In the genomic region with DNA sequence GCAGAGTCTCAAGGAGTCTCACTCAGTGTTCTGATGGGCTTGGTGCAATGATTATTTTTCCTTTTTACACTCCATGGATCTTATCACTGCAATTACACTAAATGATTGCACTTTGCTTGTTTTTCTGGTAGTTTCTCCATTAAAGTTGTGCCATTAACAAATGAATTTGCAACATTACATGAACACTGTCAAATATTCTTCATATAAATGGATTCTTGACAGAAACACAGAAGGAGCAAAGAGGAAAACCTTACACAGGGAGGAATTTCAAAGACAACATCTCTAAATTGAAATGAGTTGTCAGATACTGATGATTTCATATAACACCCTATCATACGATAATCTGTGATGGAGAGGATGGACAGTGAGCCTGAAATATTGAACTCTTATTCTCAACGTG, we compare ENCODE assay signal across 32 cellular contexts.
DNase-seq lines count a peak whose midpoint lies in the region; ATAC-seq, FAIRE-seq and TF ChIP-seq lines count a peak whose summit lies in the region.
"Had no signal": no experiment of that assay in that cellular context is flagged by ENCODE, and none has a peak within 500 bp of the region (broad histone marks: within the 10 kb centered on the region; RNA-seq: fewer than 3 reads in every experiment).

No MANE protein-coding gene starts in this region.

- no peak for ATAC-seq in K562
- ATAC-seq: A549; CD8-positive, alpha-beta T cell had no signal

- H3K4me3 ChIP-seq in K562: no peak overlapping the region
- H3K4me3 ChIP-seq in neural cell (ENCODE audit: low read length): no peak overlapping the region
- H3K4me3 ChIP-seq: A549; BLaER1; BLaER1 treated with 17β-estradiol and CSF1 and Interleukin-3, amounts not matched to agents 10 nM and 100 nM had no signal

- CTCF ChIA-PET in K562 (lab: Yijun Ruan, JAX; ENCODE audit: low intra/inter-chr PET ratio): no interaction called here

- no peaks in the 10 kb centered on the region for H3K4me1 Mint-ChIP-seq in activated CD4-positive, alpha-beta T cell treated with anti-CD3 and anti-CD28 coated beads, Interleukin-2, amount 10 ng/mL, durations not matched to agents 24 days and 14 days
- H3K4me1 Mint-ChIP-seq: B cell; CD14-positive monocyte; CD4-positive, alpha-beta memory T cell; CD4-positive, CD25-positive, alpha-beta regulatory T cell; CD8-positive, alpha-beta memory T cell had no signal

- in situ Hi-C loops in K562 (cut with MboI): no loop called here

- H3K4me2 ChIP-seq in K562 (ENCODE audit: insufficient read depth, low read length) (no peak overlapping the region), neural cell (ENCODE audit: low read length) (no peak overlapping the region)
- H3K4me2 ChIP-seq: A549; BLaER1; BLaER1 treated with 17β-estradiol and CSF1 and Interleukin-3, amounts not matched to agents 10 nM and 100 nM had no signal

- no peaks in the 10 kb centered on the region for H3K27me3 Mint-ChIP-seq in activated CD4-positive, alpha-beta T cell treated with anti-CD3 and anti-CD28 coated beads, Interleukin-2, amount 10 ng/mL, durations not matched to agents 24 days and 14 days
- H3K27me3 Mint-ChIP-seq: B cell; CD4-positive, alpha-beta memory T cell; CD4-positive, alpha-beta T cell; CD4-positive, CD25-positive, alpha-beta regulatory T cell; CD8-positive, alpha-beta memory T cell had no signal

- DNase-seq in D721Med (ENCODE audit: insufficient read length, low spot score) (no peak), K562 (ENCODE audit: extremely low read depth in 1 of 4, low spot score in 3 of 4) (no peak), NOMO-1 treated with DMSO at 0.1 percent for 48 hours (lab: John Stamatoyannopoulos, UW; ENCODE audit: unreplicated experiment) (no peak), NCI-H2171 (lab: John Stamatoyannopoulos, UW) (no peak)
- DNase-seq in activated CD4-positive, alpha-beta T cell treated with anti-CD3 and anti-CD28 coated beads, Interleukin-2, amount 10 ng/mL, durations not matched to agents 24 days and 14 days: no peak
- DNase-seq: 8988T; ACHN; AML-193; BE2C; C1 segment of cervical spinal cord; Caco-2; Calu3; CD4-positive, alpha-beta memory T cell; CD4-positive, alpha-beta T cell; CD4-positive, CD25-positive, alpha-beta regulatory T cell; CD8-positive, alpha-beta memory T cell; CD8-positive, alpha-beta T cell; DMS 273 treated with DMSO at 0.1 percent for 48 hours; DMS153; DMS79; DMS79 treated with DMSO at 0.1 percent for 48 hours; DND-41; EL had no signal

- H3K9me3 ChIP-seq in K562 (replicated peaks; ENCODE audit: control insufficient read depth, insufficient read depth, low read depth, low read length): no peaks in the 10 kb centered on the region
- no peaks in the 10 kb centered on the region for H3K9me3 ChIP-seq in neural cell (ENCODE audit: low read length)
- H3K9me3 ChIP-seq: A549; BE2C; BLaER1; BLaER1 treated with 17β-estradiol and CSF1 and Interleukin-3, amounts not matched to agents 10 nM and 100 nM; Caco-2 had no signal

- no TSS peak for BruUV-seq in K562 (replicated peaks; lab: Mats Ljungman, UMichigan)

- H3K27me3 ChIP-seq in K562 (ENCODE audit: control insufficient read depth in 2 of 2, insufficient read depth in 2 of 2, low read length in 2 of 2) (no peaks in the 10 kb centered on the region), neural cell (ENCODE audit: insufficient read depth, low read depth, low read length) (no peaks in the 10 kb centered on the region)
- H3K27me3 ChIP-seq: BE2C; BLaER1; BLaER1 treated with 17β-estradiol and CSF1 and Interleukin-3, amounts not matched to agents 10 nM and 100 nM had no signal

- H3K9me2 ChIP-seq in neural cell (ENCODE audit: insufficient read depth, low read length): no peaks in the 10 kb centered on the region

- peaks cover 4% of the 10 kb centered on the region for H3K9me3 Mint-ChIP-seq in activated CD4-positive, alpha-beta T cell treated with anti-CD3 and anti-CD28 coated beads, Interleukin-2, amount 10 ng/mL, durations not matched to agents 24 days and 14 days

- POLR2A ChIA-PET in K562 (lab: Yijun Ruan, JAX): no interaction called here

- no peak overlapping the region for H3K27ac ChIP-seq in K562 (ENCODE audit: extremely low read depth, low read depth, low read length)
- no peak overlapping the region for H3K27ac ChIP-seq in neural cell (ENCODE audit: low read length)
- H3K27ac ChIP-seq: 22Rv1; A549; BLaER1; BLaER1 treated with 17β-estradiol and CSF1 and Interleukin-3, amounts not matched to agents 10 nM and 100 nM; C4-2B had no signal

- TF ChIP-seq RAD21 in K562 (CRISPR knock-in tag; conservative IDR thresholded peaks at IDR 0.05 in 1 of 2, IDR thresholded peaks at IDR 0.05 in 1 of 2) (no peak), neural cell (conservative IDR thresholded peaks at IDR 0.05) (no peak)

- H3K9ac ChIP-seq in K562 (ENCODE audit: insufficient read depth in 1 of 2, low read depth in 2 of 2, low read length in 2 of 2): no peak overlapping the region
- no peak overlapping the region for H3K9ac ChIP-seq in neural cell (ENCODE audit: low read length)
- H3K9ac ChIP-seq: BLaER1; BLaER1 treated with 17β-estradiol and CSF1 and Interleukin-3, amounts not matched to agents 10 nM and 100 nM had no signal

- TF ChIP-seq CTCF in D721Med (IDR thresholded peaks at IDR 0.05; ENCODE audit: insufficient read depth, missing control alignments) (no peak), K562 (IDR thresholded peaks at IDR 0.05 in 2 of 3, conservative IDR thresholded peaks at IDR 0.05 in 1 of 3; ENCODE audit: insufficient read depth in 2 of 3, low read depth in 1 of 3, low read length in 3 of 3) (no peak), neural cell (IDR thresholded peaks at IDR 0.05; ENCODE audit: poor library complexity, severe bottlenecking) (no peak)

- no peak overlapping the region for H3K27ac Mint-ChIP-seq in activated CD4-positive, alpha-beta T cell treated with anti-CD3 and anti-CD28 coated beads, Interleukin-2, amount 10 ng/mL, durations not matched to agents 24 days and 14 days
- H3K27ac Mint-ChIP-seq: B cell; CD14-positive monocyte; CD4-positive, alpha-beta memory T cell; CD4-positive, alpha-beta T cell; CD4-positive, CD25-positive, alpha-beta regulatory T cell; CD8-positive, alpha-beta memory T cell; CD8-positive, alpha-beta T cell had no signal

- FAIRE-seq in D721Med (lab: Jason Lieb, UNC): peak; percentile 91
- FAIRE-seq in K562 (lab: Jason Lieb, UNC): no peak
- FAIRE-seq: A204.1, A549 had no signal

- H4K20me1 ChIP-seq in K562 (replicated peaks; ENCODE audit: control insufficient read depth, insufficient read depth, low read length) (no peaks in the 10 kb centered on the region), neural cell (ENCODE audit: insufficient read depth) (no peaks in the 10 kb centered on the region)
- H4K20me1 ChIP-seq: BLaER1; BLaER1 treated with 17β-estradiol and CSF1 and Interleukin-3, amounts not matched to agents 10 nM and 100 nM had no signal

- no peaks in the 10 kb centered on the region for H3K9me1 ChIP-seq in K562 (ENCODE audit: control insufficient read depth, insufficient read depth, low read length)

- H3F3A ChIP-seq in neural cell (ENCODE audit: insufficient read depth, low read length, poor library complexity, severe bottlenecking): no peaks in the 10 kb centered on the region

- no peak overlapping the region for H2AFZ ChIP-seq in K562 (ENCODE audit: low read depth, low read length)
- no peak overlapping the region for H2AFZ ChIP-seq in neural cell (ENCODE audit: low read depth, low read length)

- TF ChIP-seq EP300 in K562 (IDR thresholded peaks at IDR 0.05; ENCODE audit: low read length) (no peak), neural cell (conservative IDR thresholded peaks at IDR 0.05; ENCODE audit: poor library complexity, severe bottlenecking) (peak; percentile 81)

- H3K36me3 ChIP-seq in K562 (ENCODE audit: control insufficient read depth, insufficient read depth, low read length) (no peaks in the 10 kb centered on the region), neural cell (ENCODE audit: insufficient read depth, low read length) (no peaks in the 10 kb centered on the region)
- H3K36me3 ChIP-seq: BE2C; BLaER1; BLaER1 treated with 17β-estradiol and CSF1 and Interleukin-3, amounts not matched to agents 10 nM and 100 nM had no signal

- no peaks in the 10 kb centered on the region for H3K4me1 ChIP-seq in K562 (replicated peaks in 1 of 2; ENCODE audit: control insufficient read depth in 2 of 2, insufficient read depth in 2 of 2, low read length in 2 of 2)
- H3K4me1 ChIP-seq: A549; BE2C; BLaER1; BLaER1 treated with 17β-estradiol and CSF1 and Interleukin-3, amounts not matched to agents 10 nM and 100 nM; Caco-2 had no signal

- intact Hi-C loops in K562 (cut with micrococcal nuclease): no loop called here
- intact Hi-C loops in activated CD4-positive, alpha-beta T cell treated with anti-CD3 and anti-CD28 coated beads, Interleukin-2, amount 10 ng/mL, durations not matched to agents 24 days and 14 days (cut with micrococcal nuclease): no loop called here

- H3K79me2 ChIP-seq in K562 (ENCODE audit: control insufficient read depth, insufficient read depth, low read length): no peaks in the 10 kb centered on the region
- no peaks in the 10 kb centered on the region for H3K79me2 ChIP-seq in neural cell (replicated peaks; ENCODE audit: insufficient read depth, low read length)

- H3K36me3 Mint-ChIP-seq in activated CD4-positive, alpha-beta T cell treated with anti-CD3 and anti-CD28 coated beads, Interleukin-2, amount 10 ng/mL, durations not matched to agents 24 days and 14 days (ENCODE audit: low read depth): no peaks in the 10 kb centered on the region
- H3K36me3 Mint-ChIP-seq: CD14-positive monocyte; CD4-positive, alpha-beta memory T cell; CD4-positive, CD25-positive, alpha-beta regulatory T cell; CD8-positive, alpha-beta memory T cell; CD8-positive, alpha-beta T cell had no signal

- no peak for TF ChIP-seq POLR2A in K562 (conservative IDR thresholded peaks at IDR 0.05)

- no peak overlapping the region for H3K4me3 Mint-ChIP-seq in activated CD4-positive, alpha-beta T cell treated with anti-CD3 and anti-CD28 coated beads, Interleukin-2, amount 10 ng/mL, durations not matched to agents 24 days and 14 days
- H3K4me3 Mint-ChIP-seq: B cell; CD14-positive monocyte; CD4-positive, alpha-beta memory T cell; CD4-positive, alpha-beta T cell; CD4-positive, CD25-positive, alpha-beta regulatory T cell; CD8-positive, alpha-beta memory T cell; CD8-positive, alpha-beta T cell had no signal

- 0% methylated on average over 2 of the region's 2 CpGs for WGBS in K562 (ENCODE audit: insufficient coverage, low coverage, missing lambda C conversion rate)

TF ChIP-seq in K562, 482 proteins besides CTCF, POLR2A, EP300 and RAD21:
- TF ChIP-seq RBM34 (IDR thresholded peaks at IDR 0.05; ENCODE audit: borderline replicate concordance, insufficient read depth, low read length): no peak
- TF ChIP-seq ZNF253 (CRISPR knock-in tag; conservative IDR thresholded peaks at IDR 0.05): 0 out of 2 replicates have a peak, but pooled peaks have one; percentile 34
- no peak for TF ChIP-seq HLTF (IDR thresholded peaks at IDR 0.05)
- TF ChIP-seq TRIM24 (IDR thresholded peaks at IDR 0.05): no peak
TF ChIP-seq in K562: peak in this region for 1.

TF ChIP-seq in neural cell, 6 proteins besides CTCF, POLR2A, EP300 and RAD21 (continues in another document):
- peak; percentile 42 for TF ChIP-seq POLR2AphosphoS5 (IDR thresholded peaks at IDR 0.05)
- TF ChIP-seq MXI1 (conservative IDR thresholded peaks at IDR 0.05; ENCODE audit: poor library complexity, severe bottlenecking): no peak
